Comparison of ENCODE assay signal across 8 cellular contexts in genomic region chr7:149261321-149261828, GRCh38. TPM values are rescaled to one million over a fixed set of nuclear protein-coding genes. Genes with fewer than 3 reads are reported as not detected.
DNase-seq lines count a peak whose midpoint lies in the region; ATAC-seq and TF ChIP-seq lines count a peak whose summit lies in the region.

No MANE protein-coding gene starts in this region.

- peaks cover 8% of the 10 kb centered on the region for H3K4me1 Mint-ChIP-seq in Caco-2 (ENCODE audit: low read depth, unreplicated experiment)
- peaks cover 6% of the 10 kb centered on the region for H3K4me1 Mint-ChIP-seq in mesothelial cell of epicardium

- H3K4me1 ChIP-seq in Caco-2 (no peaks in the 10 kb centered on the region), Panc1 (ENCODE audit: control insufficient read depth, insufficient read depth, low read length) (peaks cover 8% of the 10 kb centered on the region; the same call in 1 of the 2 replicates), urinary bladder (ENCODE audit: insufficient read depth) (peaks cover 2% of the 10 kb centered on the region)

- no peak for DNase-seq in Caco-2
- no peak for DNase-seq in Panc1 (ENCODE audit: low read depth, low spot score)
- peak; percentile 42 for DNase-seq in dedifferentiated amniotic fluid mesenchymal stem cell (ENCODE audit: extremely low spot score)
- DNase-seq in mesothelial cell of epicardium (ENCODE audit: low spot score in 2 of 2, unreplicated experiment in 2 of 2): no peak
- DNase-seq in SKM-1 treated with dmso at 0.1 percent for 144 hours (lab: John Stamatoyannopoulos, UW; ENCODE audit: unreplicated experiment): no peak
- no peak for DNase-seq in NCI-H2196 treated with DMSO at 0.1 percent for 48 hours (lab: John Stamatoyannopoulos, UW; ENCODE audit: unreplicated experiment)

- CTCF ChIA-PET in Caco-2 (lab: Charles Lee): interaction anchor here (0.9 to 3.1 kb wide), 9 partner anchors 9 to 199 kb away, joined by 3 to 35 read pairs (median 4); partner anchors contain the start of gene ZNF282
- CTCF ChIA-PET in Panc1 (lab: Charles Lee): interaction anchor here (0.6 to 1.9 kb wide), 3 partner anchors 23 to 91 kb away, joined by 3 to 11 read pairs (median 5); partner anchors contain the start of gene ZNF282

- H3K36me3 Mint-ChIP-seq in Caco-2 (ENCODE audit: insufficient read depth, unreplicated experiment) (peaks cover 30% of the 10 kb centered on the region), mesothelial cell of epicardium (peaks cover 13% of the 10 kb centered on the region)

- no peaks in the 10 kb centered on the region for H3K9me3 Mint-ChIP-seq in Caco-2 (ENCODE audit: unreplicated experiment)
- H3K9me3 Mint-ChIP-seq in mesothelial cell of epicardium: no peaks in the 10 kb centered on the region

- H3K9me3 ChIP-seq in Caco-2: no peaks in the 10 kb centered on the region
- H3K9me3 ChIP-seq in Panc1 (ENCODE audit: control insufficient read depth, insufficient read depth, low read depth, low read length): no peaks in the 10 kb centered on the region

- ATAC-seq in GM21576 (IDR thresholded peaks at IDR 0.05; ENCODE audit: unreplicated experiment) (peak; percentile 14), Panc1 (peak; percentile 1; the same call in 1 of the 2 replicates)

- H3K4me3 Mint-ChIP-seq in Caco-2 (ENCODE audit: unreplicated experiment): peak overlapping the region; percentile 84
- peak overlapping the region; percentile 79 for H3K4me3 Mint-ChIP-seq in mesothelial cell of epicardium

- H3K27ac Mint-ChIP-seq in Caco-2 (ENCODE audit: unreplicated experiment) (peak overlapping the region; percentile 94), mesothelial cell of epicardium (peak overlapping the region; percentile 94)

- BruUV-seq in Caco-2 (replicated peaks; lab: Mats Ljungman, UMichigan) (no TSS peak), Panc1 (replicated peaks; lab: Mats Ljungman, UMichigan) (TSS peak; percentile 86)

- H3K4me3 ChIP-seq in Caco-2 (ENCODE audit: low read depth, low read length) (peak overlapping the region; percentile 65), Panc1 (ENCODE audit: low read depth in 2 of 2, low read length in 2 of 2) (peak overlapping the region; percentile 53 to 64), urinary bladder (ENCODE audit: low read depth, low read length) (peak overlapping the region; percentile 69)

- H3K27ac ChIP-seq in Panc1 (ENCODE audit: low read length) (peak overlapping the region; percentile 75), urinary bladder (ENCODE audit: low read depth) (peak overlapping the region; percentile 96)

- in situ Hi-C loops in Panc1 (cut with HindIII; ENCODE audit: low pct_unique_long_range_greater_than_20kb, low sequenced_read_pairs): no loop called here

- H3K36me3 ChIP-seq in Caco-2 (ENCODE audit: control insufficient read depth, insufficient read depth, low read length): peaks cover 3% of the 10 kb centered on the region
- H3K36me3 ChIP-seq in Panc1 (ENCODE audit: control insufficient read depth, insufficient read depth, low read length): no peaks in the 10 kb centered on the region
- no peaks in the 10 kb centered on the region for H3K36me3 ChIP-seq in urinary bladder (ENCODE audit: insufficient read depth)

- 4% methylated on average over 16 of the region's 16 CpGs for WGBS in urinary bladder

- POLR2A ChIA-PET in Caco-2 (lab: Charles Lee) (interaction anchor here (0.5 to 1.4 kb wide), 5 partner anchors 9 to 66 kb away, joined by 3 to 16 read pairs (median 4); partner anchors contain the start of gene ZNF282), Panc1 (lab: Charles Lee) (no interaction called here)

- H3K27me3 ChIP-seq in Caco-2 (replicated peaks; ENCODE audit: control insufficient read depth, insufficient read depth, low read length) (no peaks in the 10 kb centered on the region), Panc1 (ENCODE audit: control insufficient read depth, insufficient read depth, low read length) (no peaks in the 10 kb centered on the region)

- intact Hi-C loops in Caco-2 (cut with micrococcal nuclease; ENCODE audit: unreplicated experiment): loop anchor here (5.0 kb wide), 1 partner anchor 161 kb away; no protein-coding TSS in a partner anchor
- intact Hi-C loops in Panc1 (cut with micrococcal nuclease; ENCODE audit: unreplicated experiment): no loop called here

- TF ChIP-seq CTCF in Caco-2 (IDR thresholded peaks at IDR 0.05; ENCODE audit: insufficient read depth in 1 of 2, low read depth in 1 of 2, low read length in 1 of 2, severe bottlenecking in 1 of 2, unreplicated experiment in 1 of 2) (no peak), Panc1 (IDR thresholded peaks at IDR 0.05) (no peak), mesothelial cell of epicardium (IDR thresholded peaks at IDR 0.05; ENCODE audit: unreplicated experiment) (no peak)

- H3K27me3 Mint-ChIP-seq in Caco-2 (ENCODE audit: insufficient read depth, unreplicated experiment) (no peaks in the 10 kb centered on the region), mesothelial cell of epicardium (ENCODE audit: low read depth) (no peaks in the 10 kb centered on the region)

RNA-seq across cellular contexts. Expression of gene ZNF783, which starts 0.6 kb away (rescaled TPM):
- total RNA-seq in Caco-2 (2022): 26.1 and 27.3 TPM in 2 replicates
- 16.6 TPM for total RNA-seq in Panc1 (2021; ENCODE audit: unreplicated experiment)
- polyA plus RNA-seq in Panc1 (2012; ENCODE audit: insufficient read length): 13.6 TPM
- 34.9 to 37.0 TPM (median 35.5 TPM) in 3 replicates for total RNA-seq in mesothelial cell of epicardium
- 7.1 TPM for total RNA-seq in urinary bladder
- polyA plus RNA-seq in urinary bladder: 12.2 TPM

RNA-seq across cellular contexts. Expression of gene ZNF212, which starts 21.9 kb away (rescaled TPM):
- total RNA-seq in Caco-2 (2022): 15.9 and 18.6 TPM in 2 replicates
- total RNA-seq in Panc1 (2021; ENCODE audit: unreplicated experiment): 11.3 TPM
- 9.0 TPM for polyA plus RNA-seq in Panc1 (2012; ENCODE audit: insufficient read length)
- 20.5 to 20.8 TPM (median 20.5 TPM) in 3 replicates for total RNA-seq in mesothelial cell of epicardium
- 5.5 TPM for total RNA-seq in urinary bladder
- polyA plus RNA-seq in urinary bladder: 8.5 TPM
